ENCODE assay signal across 1 cellular context in genomic region chr20:4607287-4607713, GRCh38.
TF ChIP-seq lines count a peak whose summit lies in the region.

No MANE protein-coding gene starts in this region.

TF ChIP-seq in GM12878, 131 proteins besides CTCF, POLR2A, EP300 and RAD21 (continued from another document):
- no peak for TF ChIP-seq USF1 (IDR thresholded peaks at IDR 0.05; ENCODE audit: borderline replicate concordance, extremely low read length, insufficient read depth, low read depth, low read length)
- TF ChIP-seq BACH1 (IDR thresholded peaks at IDR 0.05; ENCODE audit: borderline replicate concordance) = no peak
- no peak for TF ChIP-seq WRNIP1 (IDR thresholded peaks at IDR 0.05; ENCODE audit: borderline replicate concordance, low read depth, low read length)
- TF ChIP-seq IKZF1 (conservative IDR thresholded peaks at IDR 0.05) = peak; percentile 38; the same call in 1 of the 2 replicates
- TF ChIP-seq IRF5 (IDR thresholded peaks at IDR 0.05; ENCODE audit: borderline replicate concordance) = no peak
- no peak for TF ChIP-seq IRF3 (IDR thresholded peaks at IDR 0.05)
- peak; percentile 71 for TF ChIP-seq YY1 (IDR thresholded peaks at IDR 0.05; ENCODE audit: low read depth, low read length)
- no peak for TF ChIP-seq BRCA1 (IDR thresholded peaks at IDR 0.05; ENCODE audit: low read depth, low read length)
- no peak for TF ChIP-seq JUND (IDR thresholded peaks at IDR 0.05; ENCODE audit: low read depth, low read length)
- TF ChIP-seq PRDM15 (CRISPR knock-in tag; IDR thresholded peaks at IDR 0.05) = no peak
- TF ChIP-seq LARP7 (IDR thresholded peaks at IDR 0.05) = no peak
- TF ChIP-seq SIN3A (IDR thresholded peaks at IDR 0.05; ENCODE audit: low read depth, low read length) = no peak
- no peak for TF ChIP-seq DPF2 (IDR thresholded peaks at IDR 0.05)
- TF ChIP-seq HCFC1 (IDR thresholded peaks at IDR 0.05; ENCODE audit: low read length) = no peak
- no peak for TF ChIP-seq HDAC2 (IDR thresholded peaks at IDR 0.05)
- no peak for TF ChIP-seq ZNF687 (IDR thresholded peaks at IDR 0.05)
- TF ChIP-seq EZH2 (IDR thresholded peaks at IDR 0.05; ENCODE audit: borderline replicate concordance, control insufficient read depth, low read depth, low read length) = no peak
- no peak for TF ChIP-seq CBFB (IDR thresholded peaks at IDR 0.05; ENCODE audit: low read depth)
- TF ChIP-seq ZNF622 (IDR thresholded peaks at IDR 0.05) = no peak
- no peak for TF ChIP-seq CHD1 (IDR thresholded peaks at IDR 0.05; ENCODE audit: low read depth, low read length)
- no peak for TF ChIP-seq MYB (IDR thresholded peaks at IDR 0.05; ENCODE audit: borderline replicate concordance, low read depth, low read length)
- no peak for TF ChIP-seq NFXL1 (IDR thresholded peaks at IDR 0.05; ENCODE audit: borderline replicate concordance)
- peak; percentile 52; the same call in 1 of the 3 replicates for TF ChIP-seq POU2F2 (IDR thresholded peaks at IDR 0.05; ENCODE audit: borderline replicate concordance, low read depth, low read length)
- TF ChIP-seq MEF2B (IDR thresholded peaks at IDR 0.05; ENCODE audit: partially characterized antibody, poor library complexity, severe bottlenecking) = no peak
- TF ChIP-seq NFIC (IDR thresholded peaks at IDR 0.05; ENCODE audit: low read depth, low read length) = no peak
- TF ChIP-seq NR2F1 (conservative IDR thresholded peaks at IDR 0.05) = peak; percentile 61
- TF ChIP-seq RFX5 (IDR thresholded peaks at IDR 0.05; ENCODE audit: low read depth, low read length) = no peak
- no peak for TF ChIP-seq BMI1 (IDR thresholded peaks at IDR 0.05; ENCODE audit: borderline replicate concordance)
- no peak for TF ChIP-seq MTA2 (IDR thresholded peaks at IDR 0.05; ENCODE audit: low read depth)
- no peak for TF ChIP-seq ZNF384 (IDR thresholded peaks at IDR 0.05; ENCODE audit: borderline replicate concordance, low read depth, low read length)
- no peak for TF ChIP-seq SRF (IDR thresholded peaks at IDR 0.05; ENCODE audit: low read depth in 2 of 2, low read length in 2 of 2)
- TF ChIP-seq FOS (IDR thresholded peaks at IDR 0.05; ENCODE audit: borderline replicate concordance, extremely low read depth, insufficient read length) = no peak
- peak in 1 of 2 experiments; percentile 19; a peak in 1 of 4 replicates for TF ChIP-seq IKZF2 (IDR thresholded peaks at IDR 0.05)
- no peak for TF ChIP-seq ZNF217 (IDR thresholded peaks at IDR 0.05)
- no peak for TF ChIP-seq HSF1 (IDR thresholded peaks at IDR 0.05; ENCODE audit: low read depth, low read length)
- TF ChIP-seq JUNB (IDR thresholded peaks at IDR 0.05) = no peak
- TF ChIP-seq FOXM1 (IDR thresholded peaks at IDR 0.05; ENCODE audit: low read depth, low read length) = 0 out of 2 replicates have a peak, but pooled peaks have one; percentile 30
- TF ChIP-seq TCF7 (IDR thresholded peaks at IDR 0.05; ENCODE audit: borderline replicate concordance) = no peak
- no peak for TF ChIP-seq TCF3 (IDR thresholded peaks at IDR 0.05; ENCODE audit: borderline replicate concordance, insufficient read depth, low read depth, low read length)
- TF ChIP-seq PAX5 (IDR thresholded peaks at IDR 0.05; ENCODE audit: borderline replicate concordance, low read depth, low read length) = no peak
- no peak for TF ChIP-seq SPI1 (IDR thresholded peaks at IDR 0.05; ENCODE audit: borderline replicate concordance, insufficient read depth, low read depth, low read length)
- TF ChIP-seq ELK1 (IDR thresholded peaks at IDR 0.05; ENCODE audit: low read depth, low read length) = no peak
- no peak for TF ChIP-seq PAX8 (IDR thresholded peaks at IDR 0.05)
- no peak for TF ChIP-seq ASH2L (IDR thresholded peaks at IDR 0.05; ENCODE audit: borderline replicate concordance, low read depth)
- TF ChIP-seq SMC3 (IDR thresholded peaks at IDR 0.05; ENCODE audit: borderline replicate concordance, low read length) = peak; percentile 94
- no peak for TF ChIP-seq POLR2AphosphoS2 (IDR thresholded peaks at IDR 0.05; ENCODE audit: low read depth, low read length)
- TF ChIP-seq CHD4 (IDR thresholded peaks at IDR 0.05) = no peak
- no peak for TF ChIP-seq USF2 (IDR thresholded peaks at IDR 0.05; ENCODE audit: borderline replicate concordance, low read depth, low read length)
- no peak for TF ChIP-seq TARDBP (IDR thresholded peaks at IDR 0.05; ENCODE audit: borderline replicate concordance)
- TF ChIP-seq PML (IDR thresholded peaks at IDR 0.05; ENCODE audit: low read length) = no peak
TF ChIP-seq in GM12878: peak in this region for 14.
